13 cellular contexts compared by ENCODE assay signal in genomic region chr5:14407746-14408175, GRCh38.
DNase-seq lines count a peak whose midpoint lies in the region; ATAC-seq and TF ChIP-seq lines count a peak whose summit lies in the region.
"Had no signal": no experiment of that assay in that cellular context is flagged by ENCODE, and none has a peak within 500 bp of the region (broad histone marks: within the 10 kb centered on the region; RNA-seq: fewer than 3 reads in every experiment).

No MANE protein-coding gene starts in this region.

- H3K4me3 ChIP-seq in IMR-90 (ENCODE audit: insufficient read depth, low read depth, low read length) (no peak overlapping the region), choroid plexus epithelial cell (ENCODE audit: low read depth, low read length) (no peak overlapping the region), right cardiac atrium (ENCODE audit: low read length) (no peak overlapping the region), skeletal muscle satellite cell (ENCODE audit: low read length) (no peak overlapping the region)
- H3K4me3 ChIP-seq: thyroid gland had no signal

- peaks cover 22% of the 10 kb centered on the region for H3K4me1 ChIP-seq in IMR-90 (ENCODE audit: control insufficient read depth, insufficient read depth, low read length)
- H3K4me1 ChIP-seq in right cardiac atrium (ENCODE audit: control insufficient read depth, insufficient read depth, low read length), result peaks cover 6% of the 10 kb centered on the region
- peaks cover 54% of the 10 kb centered on the region for H3K4me1 ChIP-seq in skeletal muscle satellite cell (ENCODE audit: control insufficient read depth, insufficient read depth, low read length)
- H3K4me1 ChIP-seq: thyroid gland had no signal

- H3K14ac ChIP-seq in IMR-90 (replicated peaks; ENCODE audit: low read depth, low read length), result no peak overlapping the region

- H3K9me3 ChIP-seq in IMR-90 (ENCODE audit: control insufficient read depth, insufficient read depth, low read length) (no peaks in the 10 kb centered on the region), right cardiac atrium (ENCODE audit: control insufficient read depth, low read length) (peaks cover 3% of the 10 kb centered on the region), skeletal muscle satellite cell (replicated peaks; ENCODE audit: low read length) (no peaks in the 10 kb centered on the region)
- H3K9me3 ChIP-seq: thyroid gland had no signal

- DNase-seq in IMR-90 (no peak), choroid plexus epithelial cell (ENCODE audit: low read depth) (peak; percentile 53), right cardiac atrium (no peak), HK-2 (ENCODE audit: unreplicated experiment) (no peak), NCI-H1105 treated with DMSO at 0.1 percent for 48 hours (lab: John Stamatoyannopoulos, UW) (no peak), superior temporal gyrus (ENCODE audit: extremely low spot score) (no peak)
- DNase-seq in stimulated activated CD4-positive, alpha-beta T cell treated with anti-CD3 and anti-CD28 coated beads, Interleukin-4, amount 100 ng/mL, for 4 hours, result no peak
- DNase-seq: activated naive CD4-positive, alpha-beta T cell treated with Interleukin-2 at 50 U/mL for 16 hours; NCI-H2081; NCI-H748 treated with DMSO at 0.1 percent for 48 hours; posterior cingulate gyrus; thyroid gland had no signal

- no CpG with 5 or more reads among the region's 5 CpGs for WGBS in IMR-90 (ENCODE audit: extremely low coverage in 2 of 2, insufficient read length in 1 of 2), 2 experiments
- 41% methylated on average over 5 of the region's 5 CpGs for WGBS in right cardiac atrium

- H3K27ac ChIP-seq in IMR-90 (ENCODE audit: insufficient read depth, low read length) (peak overlapping the region; percentile 20; the same call in 1 of the 2 replicates), right cardiac atrium (ENCODE audit: low read length) (peak overlapping the region; percentile 42)

- peaks cover 23% of the 10 kb centered on the region for H3K9me1 ChIP-seq in IMR-90 (ENCODE audit: insufficient read depth, low read length)

- H3K79me1 ChIP-seq in IMR-90 (ENCODE audit: low read depth in 1 of 2, low read length in 2 of 2), result peaks cover 43 to 86% of the 10 kb centered on the region in 2 experiments

- in situ Hi-C loops in IMR-90 (cut with MboI; ENCODE audit: low sequenced_read_pairs), result loop anchor here (10.0 to 25.0 kb wide), 2 partner anchors 237 to 605 kb away; no protein-coding TSS in a partner anchor

- H3K9ac ChIP-seq in IMR-90 (ENCODE audit: low read depth, low read length) (no peak overlapping the region), skeletal muscle satellite cell (ENCODE audit: low read depth, low read length) (peak overlapping the region; percentile 70)

- TF ChIP-seq CTCF in IMR-90 (conservative IDR thresholded peaks at IDR 0.05; ENCODE audit: low read depth, low read length) (no peak), choroid plexus epithelial cell (conservative IDR thresholded peaks at IDR 0.05; ENCODE audit: low read depth, low read length) (no peak)

- ATAC-seq in IMR-90 (ENCODE audit: low read depth) (no peak), right cardiac atrium (peak; percentile 27 to 44)

- H4K91ac ChIP-seq in IMR-90 (ENCODE audit: insufficient read depth, low read depth, low read length), result no peak overlapping the region

- H4K20me1 ChIP-seq in IMR-90 (ENCODE audit: insufficient read depth, low read length), result peaks cover 78% of the 10 kb centered on the region

- no peak overlapping the region for H2AK9ac ChIP-seq in IMR-90 (replicated peaks; ENCODE audit: low read depth, low read length, poor library complexity)

- BruUV-seq in IMR-90 (replicated peaks; lab: Mats Ljungman, UMichigan), result no TSS peak

- H2BK15ac ChIP-seq in IMR-90 (ENCODE audit: low read depth, low read length), result 0 out of 3 replicates have a peak overlapping the region, but pooled peaks have one; percentile 15

- intact Hi-C loops in IMR-90 (cut with micrococcal nuclease) (no loop called here), right cardiac atrium (cut with DNase I) (loop anchor here in 2 of 4 donors (10.0 kb wide), 1 partner anchor 237 kb away; no protein-coding TSS in a partner anchor)

- POLR2A ChIA-PET in IMR-90 (lab: Charles Lee; ENCODE audit: unreplicated experiment), result no interaction called here

- H4K8ac ChIP-seq in IMR-90 (ENCODE audit: low read depth in 2 of 2, low read length in 2 of 2), result no peak overlapping the region

- no peak overlapping the region for H3K56ac ChIP-seq in IMR-90 (ENCODE audit: extremely low read depth, insufficient read depth, low read length)

- no peak overlapping the region for H2AK5ac ChIP-seq in IMR-90 (ENCODE audit: low read depth, low read length)

- no peak overlapping the region for H3K4ac ChIP-seq in IMR-90 (ENCODE audit: low read depth, low read length)

- no peaks in the 10 kb centered on the region for H3K27me3 ChIP-seq in IMR-90 (ENCODE audit: control insufficient read depth, insufficient read depth, low read length)
- H3K27me3 ChIP-seq in right cardiac atrium (ENCODE audit: control insufficient read depth, insufficient read depth), result no peaks in the 10 kb centered on the region
- no peaks in the 10 kb centered on the region for H3K27me3 ChIP-seq in skeletal muscle satellite cell (ENCODE audit: control insufficient read depth, insufficient read depth, low read length)
- H3K27me3 ChIP-seq: thyroid gland had no signal

- CTCF ChIA-PET in IMR-90 (lab: Yijun Ruan, JAX), result no interaction called here

- H3K18ac ChIP-seq in IMR-90 (ENCODE audit: low read depth, low read length), result no peak overlapping the region

- TF ChIP-seq POLR2A in IMR-90 (IDR thresholded peaks at IDR 0.05; ENCODE audit: low read depth, low read length), result no peak

- H4K5ac ChIP-seq in IMR-90 (ENCODE audit: low read depth, low read length), result no peak overlapping the region

- no peak for TF ChIP-seq RAD21 in IMR-90 (IDR thresholded peaks at IDR 0.05; ENCODE audit: low read length)

- H3K23ac ChIP-seq in IMR-90 (ENCODE audit: low read depth, low read length), result no peak overlapping the region

- H3K36me3 ChIP-seq in IMR-90 (ENCODE audit: control insufficient read depth, insufficient read depth, low read length) (peaks cover 77% of the 10 kb centered on the region), skeletal muscle satellite cell (ENCODE audit: insufficient read depth, low read length) (peaks cover 65% of the 10 kb centered on the region)

- H2BK5ac ChIP-seq in IMR-90 (ENCODE audit: low read depth, low read length, poor library complexity, severe bottlenecking), result peak overlapping the region; percentile 23

- H2BK120ac ChIP-seq in IMR-90 (ENCODE audit: low read depth, low read length), result no peak overlapping the region

- H3K4me2 ChIP-seq in IMR-90 (ENCODE audit: low read depth, low read length) (no peak overlapping the region), skeletal muscle satellite cell (ENCODE audit: low read length) (no peak overlapping the region)

- peak overlapping the region; percentile 11; the same call in 1 of the 2 replicates for H2BK20ac ChIP-seq in IMR-90 (ENCODE audit: low read depth, low read length)

- dilution Hi-C loops in IMR-90 (cut with HindIII; ENCODE audit: low sequenced_read_pairs, unreplicated experiment), result no loop called here

- H2AFZ ChIP-seq in IMR-90 (replicated peaks; ENCODE audit: low read length, poor library complexity), result no peak overlapping the region

TF ChIP-seq in IMR-90, 13 proteins besides CTCF, POLR2A, EP300 and RAD21:
- TF ChIP-seq MXI1 (IDR thresholded peaks at IDR 0.05; ENCODE audit: borderline replicate concordance, low read depth, low read length) (no peak), BHLHE40 (IDR thresholded peaks at IDR 0.05; ENCODE audit: low read depth, low read length) (no peak), ELK1 (IDR thresholded peaks at IDR 0.05; ENCODE audit: borderline replicate concordance, low read depth, low read length) (no peak), SMC3 (IDR thresholded peaks at IDR 0.05; ENCODE audit: low read depth, low read length) (no peak), FOS (IDR thresholded peaks at IDR 0.05; ENCODE audit: low read depth, low read length) (no peak), CHD1 (IDR thresholded peaks at IDR 0.05; ENCODE audit: low read depth, low read length) (no peak), MAFK (IDR thresholded peaks at IDR 0.05; ENCODE audit: low read depth, low read length) (no peak), RFX5 (IDR thresholded peaks at IDR 0.05; ENCODE audit: low read depth, low read length) (no peak), MAZ (IDR thresholded peaks at IDR 0.05; ENCODE audit: borderline replicate concordance, low read depth, low read length) (no peak), CEBPB (IDR thresholded peaks at IDR 0.05; ENCODE audit: low read depth, low read length) (no peak), RCOR1 (IDR thresholded peaks at IDR 0.05; ENCODE audit: insufficient replicate concordance, low read length) (no peak), NFE2L2 (IDR thresholded peaks at IDR 0.05; ENCODE audit: low read depth, low read length) (no peak)
- TF ChIP-seq, protein P1, sequence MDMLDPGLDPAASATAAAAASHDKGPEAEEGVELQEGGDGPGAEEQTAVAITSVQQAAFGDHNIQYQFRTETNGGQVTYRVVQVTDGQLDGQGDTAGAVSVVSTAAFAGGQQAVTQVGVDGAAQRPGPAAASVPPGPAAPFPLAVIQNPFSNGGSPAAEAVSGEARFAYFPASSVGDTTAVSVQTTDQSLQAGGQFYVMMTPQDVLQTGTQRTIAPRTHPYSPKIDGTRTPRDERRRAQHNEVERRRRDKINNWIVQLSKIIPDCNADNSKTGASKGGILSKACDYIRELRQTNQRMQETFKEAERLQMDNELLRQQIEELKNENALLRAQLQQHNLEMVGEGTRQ (IDR thresholded peaks at IDR 0.05; ENCODE audit: low read depth, low read length), result no peak
